In genomic region chr21:27526451-27526850, GRCh38 we compare ENCODE assay signal across 20 cellular contexts.
"Had no signal": no experiment of that assay in that cellular context is flagged by ENCODE, and none has a peak within 500 bp of the region (broad histone marks: within the 10 kb centered on the region; RNA-seq: fewer than 3 reads in every experiment).

No MANE protein-coding gene starts in this region.

- DNase-seq: activated B cell treated with CpG ODN at 0.5 μM for 24 hours; activated CD4-positive, alpha-beta T cell treated with anti-CD3 and anti-CD28 coated beads for 48 hours; activated CD8-positive, alpha-beta memory T cell treated with anti-CD3 and anti-CD28 coated beads, Interleukin-2, amount 50 U/mL, for 48 hours; activated CD8-positive, alpha-beta T cell treated with anti-CD3 and anti-CD28 coated beads, Interleukin-2, amount 10 ng/mL, durations not matched to agents 7 days and 5 days; activated gamma-delta T cell; activated T-cell treated with anti-CD3 and anti-CD28 coated beads, Interleukin-2, amount 50 U/mL, for 72 hours; amniotic stem cell; cortex of kidney; effector CD4-positive, alpha-beta T cell; esophagus squamous epithelium; gastrocnemius medialis; heart right ventricle; natural killer cell; stimulated activated CD4-positive, alpha-beta T cell treated with anti-CD3 and anti-CD28 coated beads, Interleukin-4, amount 100 ng/mL, for 24 hours; stimulated activated naive CD4-positive, alpha-beta T cell treated with Interleukin-2 at 50 U/mL for 16 hours; substantia nigra; transverse colon had no signal

- H3K4me3 ChIP-seq: esophagus squamous epithelium, gastrocnemius medialis, heart right ventricle, skin epidermis, transverse colon had no signal

- ATAC-seq: activated CD8-positive, alpha-beta T cell treated with anti-CD3 and anti-CD28 coated beads, Interleukin-2, amount 10 ng/mL, durations not matched to agents 7 days and 5 days; activated naive CD4-positive, alpha-beta T cell treated with anti-CD3 and anti-CD28 coated beads, Interleukin-2, amount 50 U/mL, for 72 hours; activated T-cell treated with anti-CD3 and anti-CD28 coated beads, Interleukin-2, amount 50 U/mL, for 72 hours; gastrocnemius medialis; left lobe of liver; natural killer cell had no signal
